8 cellular contexts compared by ENCODE assay signal in the genomic region with DNA sequence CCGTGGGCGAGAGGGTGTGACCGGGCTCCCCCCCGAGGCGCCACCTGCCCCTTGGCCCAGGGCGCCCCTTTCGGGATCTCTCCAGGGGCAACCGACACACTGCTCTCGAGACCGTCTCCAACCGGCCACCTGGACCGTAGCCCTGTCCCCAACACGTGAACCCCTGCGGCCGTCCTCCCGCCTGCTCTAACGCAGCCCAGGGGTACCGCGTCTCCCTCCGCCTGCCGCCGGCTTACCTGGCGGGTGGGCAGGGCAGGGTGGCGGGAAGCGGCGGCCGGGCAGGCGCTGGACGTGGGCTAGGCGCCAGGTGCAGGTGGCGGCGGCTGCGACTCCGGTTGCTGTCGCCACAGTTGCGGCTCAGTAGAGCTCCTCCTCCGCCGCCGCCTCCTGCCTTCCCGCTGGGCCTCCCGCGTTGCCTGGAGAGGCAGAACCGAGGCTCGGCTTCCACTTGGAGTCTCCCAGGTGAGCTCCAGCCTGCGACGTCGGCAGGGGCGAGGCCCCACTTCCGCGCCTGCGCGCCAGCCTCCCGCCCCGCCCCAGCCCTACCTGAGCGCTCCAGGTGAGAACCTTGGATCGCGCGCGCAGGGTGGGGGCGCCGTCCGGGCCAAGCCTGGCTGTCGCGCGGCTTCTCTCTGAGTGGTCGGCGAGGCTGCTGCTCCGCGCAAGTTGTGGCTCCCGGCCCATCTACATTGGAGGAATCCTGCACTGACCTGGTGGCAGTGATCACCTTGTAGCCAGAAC.
DNase-seq lines count a peak whose midpoint lies in the region; ATAC-seq, FAIRE-seq and TF ChIP-seq lines count a peak whose summit lies in the region.

TSS of gene GALNT3 (minus strand) at position 469 of the 741 bp plus-strand sequence. CDS start 23,547 bp downstream, outside the sequence.

- ATAC-seq in GM18505 (IDR thresholded peaks at IDR 0.05; ENCODE audit: unreplicated experiment) = peak; percentile 38
- peak; percentile 30 for ATAC-seq in HG02763 (IDR thresholded peaks at IDR 0.05; ENCODE audit: unreplicated experiment)

- peaks cover 3% of the 10 kb centered on the region for H3K36me3 Mint-ChIP-seq in activated T-cell treated with anti-CD3 and anti-CD28 coated beads, Interleukin-2, amount 50 U/mL, for 24 hours (ENCODE audit: low read depth)
- no peaks in the 10 kb centered on the region for H3K36me3 Mint-ChIP-seq in nephron progenitor cell (ENCODE audit: low read depth)

- no peak for FAIRE-seq in RCC 7860 (lab: Jason Lieb, UNC)

- DNase-seq in NCI-H2029 treated with DMSO at 0.1 percent for 48 hours (lab: John Stamatoyannopoulos, UW) (peak; percentile 77), fibroblast of mammary gland (ENCODE audit: low read depth) (no peak), nephron progenitor cell (peak; percentile 61), GM19240 (ENCODE audit: insufficient read length, low spot score) (no peak), RCC 7860 (ENCODE audit: low spot score) (no peak)
- DNase-seq in activated T-cell treated with anti-CD3 and anti-CD28 coated beads, Interleukin-2, amount 50 U/mL, for 24 hours = no peak

- no peak for TF ChIP-seq POLR2A in GM18505 (IDR thresholded peaks at IDR 0.05; ENCODE audit: borderline replicate concordance, extremely low read depth, insufficient read depth, insufficient read length)

- peaks cover 28% of the 10 kb centered on the region for H3K4me1 Mint-ChIP-seq in activated T-cell treated with anti-CD3 and anti-CD28 coated beads, Interleukin-2, amount 50 U/mL, for 24 hours (ENCODE audit: low read depth)
- H3K4me1 Mint-ChIP-seq in nephron progenitor cell = peaks cover 10% of the 10 kb centered on the region

- H3K27me3 Mint-ChIP-seq in activated T-cell treated with anti-CD3 and anti-CD28 coated beads, Interleukin-2, amount 50 U/mL, for 24 hours = peaks cover 30% of the 10 kb centered on the region
- H3K27me3 Mint-ChIP-seq in nephron progenitor cell (ENCODE audit: low read depth, poor library complexity) = peaks cover 71% of the 10 kb centered on the region

- no peaks in the 10 kb centered on the region for H3K9me3 Mint-ChIP-seq in activated T-cell treated with anti-CD3 and anti-CD28 coated beads, Interleukin-2, amount 50 U/mL, for 24 hours
- H3K9me3 Mint-ChIP-seq in nephron progenitor cell = no peaks in the 10 kb centered on the region

- peak within 1 kb of the TSS; percentile 90 for H3K27ac Mint-ChIP-seq in activated T-cell treated with anti-CD3 and anti-CD28 coated beads, Interleukin-2, amount 50 U/mL, for 24 hours
- no peak within 1 kb of the TSS for H3K27ac Mint-ChIP-seq in nephron progenitor cell

- H3K4me3 ChIP-seq in fibroblast of mammary gland (ENCODE audit: control insufficient read depth, low read depth, low read length) = peak within 1 kb of the TSS; percentile 38

- H3K4me3 Mint-ChIP-seq in activated T-cell treated with anti-CD3 and anti-CD28 coated beads, Interleukin-2, amount 50 U/mL, for 24 hours = peak within 1 kb of the TSS; percentile 84
- H3K4me3 Mint-ChIP-seq in nephron progenitor cell = peak within 1 kb of the TSS; percentile 89

- no peak for TF ChIP-seq CTCF in fibroblast of mammary gland (conservative IDR thresholded peaks at IDR 0.05; ENCODE audit: control insufficient read depth, insufficient read depth, low read depth, low read length)
- TF ChIP-seq CTCF in nephron progenitor cell (IDR thresholded peaks at IDR 0.05) = no peak

Comparison
In these comparisons a context has a peak if more than half of its experiments do, and no peak if none do; other contexts are left out.
1. DNase-seq: peak in NCI-H2029 treated with DMSO at 0.1 percent for 48 hours (single experiment) and nephron progenitor cell (single experiment); none in activated T-cell treated with anti-CD3 and anti-CD28 coated beads, Interleukin-2, amount 50 U/mL, for 24 hours (single experiment), fibroblast of mammary gland (single experiment), GM19240 (single experiment) and RCC 7860 (single experiment).